In genomic region chr1:21278208-21278861, GRCh38 we compare ENCODE assay signal across 11 cellular contexts. TPM values are rescaled to one million over a fixed set of nuclear protein-coding genes. Genes with fewer than 3 reads are reported as not detected.
DNase-seq lines count a peak whose midpoint lies in the region; ATAC-seq and TF ChIP-seq lines count a peak whose summit lies in the region.
"Had no signal": no experiment of that assay in that cellular context is flagged by ENCODE, and none has a peak within 500 bp of the region (broad histone marks: within the 10 kb centered on the region; RNA-seq: fewer than 3 reads in every experiment).

No MANE protein-coding gene starts in this region.

- no peak for TF ChIP-seq CTCF in prostate gland (IDR thresholded peaks at IDR 0.05)

- no peak overlapping the region for H3K4me3 Mint-ChIP-seq in activated naive CD8-positive, alpha-beta T cell treated with anti-CD3 and anti-CD28 coated beads, Interleukin-2, amount 50 U/mL, for 24 hours

- no peak for ATAC-seq in activated naive CD8-positive, alpha-beta T cell treated with anti-CD3 and anti-CD28 coated beads, Interleukin-2, amount 50 U/mL, for 24 hours
- peak; percentile 33 to 55 for ATAC-seq in left cardiac atrium
- ATAC-seq: K562 had no signal

- no peaks in the 10 kb centered on the region for H3K27me3 ChIP-seq in HUES48 (ENCODE audit: control insufficient read depth, insufficient read depth, low read length)
- no peaks in the 10 kb centered on the region for H3K27me3 ChIP-seq in prostate gland (replicated peaks; ENCODE audit: insufficient read depth)

- H3K4me1 ChIP-seq in HUES48 (ENCODE audit: control insufficient read depth, insufficient read depth, low read length) (peaks cover 14% of the 10 kb centered on the region), prostate gland (replicated peaks) (peaks cover 19% of the 10 kb centered on the region)

- peak overlapping the region; percentile 52 for H3K27ac Mint-ChIP-seq in activated naive CD8-positive, alpha-beta T cell treated with anti-CD3 and anti-CD28 coated beads, Interleukin-2, amount 50 U/mL, for 24 hours

- H3K27me3 Mint-ChIP-seq in activated naive CD8-positive, alpha-beta T cell treated with anti-CD3 and anti-CD28 coated beads, Interleukin-2, amount 50 U/mL, for 24 hours, result no peaks in the 10 kb centered on the region

- H3K9me3 ChIP-seq in HUES48 (ENCODE audit: control insufficient read depth, insufficient read depth, low read length) (no peaks in the 10 kb centered on the region), prostate gland (no peaks in the 10 kb centered on the region)

- peaks cover 45% of the 10 kb centered on the region for H3K36me3 Mint-ChIP-seq in activated naive CD8-positive, alpha-beta T cell treated with anti-CD3 and anti-CD28 coated beads, Interleukin-2, amount 50 U/mL, for 24 hours (ENCODE audit: low read depth)

- H3K27ac ChIP-seq in HUES48 (ENCODE audit: low read depth, low read length), result peak overlapping the region; percentile 62
- peak overlapping the region; percentile 59 to 69 for H3K27ac ChIP-seq in prostate gland

- H3K4me1 Mint-ChIP-seq in activated naive CD8-positive, alpha-beta T cell treated with anti-CD3 and anti-CD28 coated beads, Interleukin-2, amount 50 U/mL, for 24 hours, result peaks cover 67% of the 10 kb centered on the region

- TF ChIP-seq POLR2A in prostate gland (IDR thresholded peaks at IDR 0.05), result no peak

- 38% methylated on average over 9 of the region's 9 CpGs for WGBS in prostate gland

- DNase-seq in activated naive CD8-positive, alpha-beta T cell treated with anti-CD3 and anti-CD28 coated beads, Interleukin-2, amount 50 U/mL, for 24 hours, result no peak
- peak; percentile 71 for DNase-seq in left cardiac atrium
- peak; percentile 56 for DNase-seq in prostate gland (ENCODE audit: low spot score)
- no peak for DNase-seq in AG08396 (ENCODE audit: low spot score)
- no peak for DNase-seq in stimulated activated CD4-positive, alpha-beta T cell treated with anti-CD3 and anti-CD28 coated beads, Interleukin-4, amount 100 ng/mL, for 4 hours
- no peak for DNase-seq in GDM1 (lab: John Stamatoyannopoulos, UW)
- DNase-seq in cerebellar nuclear complex (lab: John Stamatoyannopoulos, UW), result no peak
- DNase-seq: GF-D8, GOT3 had no signal

- H3K36me3 ChIP-seq in HUES48 (ENCODE audit: control insufficient read depth, insufficient read depth, low read length), result no peaks in the 10 kb centered on the region
- H3K36me3 ChIP-seq in prostate gland, result no peaks in the 10 kb centered on the region

- H3K9me3 Mint-ChIP-seq in activated naive CD8-positive, alpha-beta T cell treated with anti-CD3 and anti-CD28 coated beads, Interleukin-2, amount 50 U/mL, for 24 hours, result no peaks in the 10 kb centered on the region

- H3K9ac ChIP-seq in HUES48 (ENCODE audit: low read depth, low read length), result no peak overlapping the region

- H3K4me3 ChIP-seq in HUES48 (ENCODE audit: low read depth, low read length) (no peak overlapping the region), prostate gland (no peak overlapping the region)
- H3K4me3 ChIP-seq: K562 had no signal

- intact Hi-C loops in left cardiac atrium (cut with DNase I) (no loop called here), prostate gland (cut with DNase I) (no loop called here)

RNA-seq across cellular contexts. Expression of gene ECE1, which starts 11.9 kb away (rescaled TPM):
- 100 to 1,000 TPM in 1 of 2 donors, 10 to 100 TPM in 1; 66.2 to 138 TPM for total RNA-seq in left cardiac atrium
- 100 to 1,000 TPM; 113 to 146 TPM for total RNA-seq in prostate gland

Comparison
In these comparisons a context has a peak if more than half of its experiments do, and no peak if none do; other contexts are left out.
1. DNase-seq: peak in left cardiac atrium (single experiment) and prostate gland (single experiment); none in activated naive CD8-positive, alpha-beta T cell treated with anti-CD3 and anti-CD28 coated beads, Interleukin-2, amount 50 U/mL, for 24 hours (single experiment), AG08396 (single experiment), stimulated activated CD4-positive, alpha-beta T cell treated with anti-CD3 and anti-CD28 coated beads, Interleukin-4, amount 100 ng/mL, for 4 hours (0 of 2), GDM1 (single experiment) and cerebellar nuclear complex (0 of 2).